ENCODE assay signal across 17 cellular contexts in the genomic region with DNA sequence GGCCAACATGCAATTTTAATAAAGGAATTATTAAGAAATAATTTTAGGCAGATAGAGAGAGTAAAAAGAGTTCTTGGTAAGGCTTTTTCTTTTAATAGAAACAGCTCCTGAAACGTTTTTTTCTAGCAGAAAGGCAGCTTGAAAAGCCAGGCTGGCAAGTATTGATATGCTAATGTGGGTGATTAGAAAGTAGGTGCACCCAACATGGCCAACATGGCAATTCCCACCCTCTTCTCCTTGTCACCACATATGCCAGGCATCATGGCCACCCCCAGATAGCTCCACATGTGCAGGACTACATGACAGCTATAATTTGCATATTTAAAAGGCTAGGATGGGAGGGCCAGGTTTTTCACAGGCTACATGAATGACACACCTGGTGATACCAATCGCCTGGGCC.
A peak's percentile ranks its signal among the peaks of the same experiment; 100 is the strongest.
DNase-seq lines count a peak whose midpoint lies in the region; ATAC-seq and TF ChIP-seq lines count a peak whose summit lies in the region.
"Had no signal": no experiment of that assay in that cellular context is flagged by ENCODE, and none has a peak within 500 bp of the region (broad histone marks: within the 10 kb centered on the region; RNA-seq: fewer than 3 reads in every experiment).

No MANE protein-coding gene starts in this region.

- no peaks in the 10 kb centered on the region for H3K36me3 Mint-ChIP-seq in WTC11
- H3K36me3 Mint-ChIP-seq: CD8-positive, alpha-beta T cell had no signal

- 0 out of 2 replicates have a peak, but pooled peaks have one; percentile 7 for ATAC-seq in WTC11
- ATAC-seq: CD8-positive, alpha-beta T cell had no signal

- H3K27me3 ChIP-seq in colonic mucosa = no peaks in the 10 kb centered on the region
- H3K27me3 ChIP-seq: BLaER1 treated with 17β-estradiol and CSF1 and Interleukin-3, amounts not matched to agents 10 nM and 100 nM had no signal

- H3K4me1 Mint-ChIP-seq in WTC11 = peaks cover 66% of the 10 kb centered on the region

- H3K9me3 ChIP-seq in colonic mucosa = no peaks in the 10 kb centered on the region
- H3K9me3 ChIP-seq: BLaER1 treated with 17β-estradiol and CSF1 and Interleukin-3, amounts not matched to agents 10 nM and 100 nM; HAP-1 had no signal

- DNase-seq in NCI-H146 (lab: John Stamatoyannopoulos, UW) = peak; percentile 11
- no peak for DNase-seq in NCI-H146 treated with DMSO at 0.1 percent for 48 hours (lab: John Stamatoyannopoulos, UW; ENCODE audit: unreplicated experiment)
- DNase-seq in NCI-H526 (lab: John Stamatoyannopoulos, UW) = peak; percentile 65 to 80
- no peak for DNase-seq in WTC11 (ENCODE audit: low spot score)
- no peak for DNase-seq in A172 (ENCODE audit: low spot score)
- no peak for DNase-seq in colonic mucosa
- DNase-seq in NCI-H1417 (lab: John Stamatoyannopoulos, UW) = no peak
- DNase-seq: 8988T; Calu3; CD8-positive, alpha-beta T cell; GDM1; GOT3; KG1 had no signal

- TF ChIP-seq CTCF in WTC11 (IDR thresholded peaks at IDR 0.05) (no peak), colonic mucosa (IDR thresholded peaks at IDR 0.05) (no peak)

- H3K4me1 ChIP-seq in colonic mucosa = no peaks in the 10 kb centered on the region

- no peak overlapping the region for H3K9ac ChIP-seq in colonic mucosa (ENCODE audit: low read depth in 2 of 2, low read length in 2 of 2)
- H3K9ac ChIP-seq: BLaER1 treated with 17β-estradiol and CSF1 and Interleukin-3, amounts not matched to agents 10 nM and 100 nM had no signal

- POLR2A ChIA-PET in WTC11 (lab: Charles Lee) = interaction anchor here (0.6 kb wide), 1 partner anchor 469 kb away, joined by 4 read pairs; no protein-coding TSS in a partner anchor

- H3K27ac ChIP-seq in colonic mucosa = no peak overlapping the region
- H3K27ac ChIP-seq: HL-60 had no signal

- no peaks in the 10 kb centered on the region for H3K27me3 Mint-ChIP-seq in WTC11 (ENCODE audit: low read depth)
- H3K27me3 Mint-ChIP-seq: B cell had no signal

- H3K36me3 ChIP-seq in colonic mucosa = no peaks in the 10 kb centered on the region
- H3K36me3 ChIP-seq: BLaER1 treated with 17β-estradiol and CSF1 and Interleukin-3, amounts not matched to agents 10 nM and 100 nM; HAP-1 had no signal

- H3K9me3 Mint-ChIP-seq in WTC11 = no peaks in the 10 kb centered on the region
- H3K9me3 Mint-ChIP-seq: CD8-positive, alpha-beta T cell had no signal

- intact Hi-C loops in colonic mucosa (cut with DNase I) = no loop called here

- CTCF ChIA-PET in WTC11 (lab: Charles Lee) = interaction anchor here (0.6 to 3.1 kb wide), 6 partner anchors 10 to 321 kb away, joined by 4 to 19 read pairs (median 6); no protein-coding TSS in a partner anchor

- H3K4me3 ChIP-seq in colonic mucosa = no peak overlapping the region
- H3K4me3 ChIP-seq: BLaER1 treated with 17β-estradiol and CSF1 and Interleukin-3, amounts not matched to agents 10 nM and 100 nM; HAP-1 had no signal

- peak overlapping the region; percentile 10 for H3K27ac Mint-ChIP-seq in WTC11
- H3K27ac Mint-ChIP-seq: B cell; CD8-positive, alpha-beta T cell had no signal

- no peak overlapping the region for H3K4me3 Mint-ChIP-seq in WTC11
- H3K4me3 Mint-ChIP-seq: B cell; CD8-positive, alpha-beta T cell had no signal

TF ChIP-seq in WTC11, 78 proteins besides CTCF, POLR2A, EP300 and RAD21:
- TF ChIP-seq, protein P1, sequence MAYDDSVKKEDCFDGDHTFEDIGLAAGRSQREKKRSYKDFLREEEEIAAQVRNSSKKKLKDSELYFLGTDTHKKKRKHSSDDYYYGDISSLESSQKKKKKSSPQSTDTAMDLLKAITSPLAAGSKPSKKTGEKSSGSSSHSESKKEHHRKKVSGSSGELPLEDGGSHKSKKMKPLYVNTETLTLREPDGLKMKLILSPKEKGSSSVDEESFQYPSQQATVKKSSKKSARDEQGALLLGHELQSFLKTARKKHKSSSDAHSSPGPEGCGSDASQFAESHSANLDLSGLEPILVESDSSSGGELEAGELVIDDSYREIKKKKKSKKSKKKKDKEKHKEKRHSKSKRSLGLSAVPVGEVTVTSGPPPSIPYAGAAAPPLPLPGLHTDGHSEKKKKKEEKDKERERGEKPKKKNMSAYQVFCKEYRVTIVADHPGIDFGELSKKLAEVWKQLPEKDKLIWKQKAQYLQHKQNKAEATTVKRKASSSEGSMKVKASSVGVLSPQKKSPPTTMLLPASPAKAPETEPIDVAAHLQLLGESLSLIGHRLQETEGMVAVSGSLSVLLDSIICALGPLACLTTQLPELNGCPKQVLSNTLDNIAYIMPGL (CRISPR knock-in tag; IDR thresholded peaks at IDR 0.05) = no peak
- TF ChIP-seq ZNF423 (CRISPR knock-in tag; IDR thresholded peaks at IDR 0.05) (peak; percentile 18; the same call in 1 of the 2 replicates), ESRRA (CRISPR knock-in tag; IDR thresholded peaks at IDR 0.05; ENCODE audit: borderline replicate concordance) (no peak)
- TF ChIP-seq, protein P2, sequence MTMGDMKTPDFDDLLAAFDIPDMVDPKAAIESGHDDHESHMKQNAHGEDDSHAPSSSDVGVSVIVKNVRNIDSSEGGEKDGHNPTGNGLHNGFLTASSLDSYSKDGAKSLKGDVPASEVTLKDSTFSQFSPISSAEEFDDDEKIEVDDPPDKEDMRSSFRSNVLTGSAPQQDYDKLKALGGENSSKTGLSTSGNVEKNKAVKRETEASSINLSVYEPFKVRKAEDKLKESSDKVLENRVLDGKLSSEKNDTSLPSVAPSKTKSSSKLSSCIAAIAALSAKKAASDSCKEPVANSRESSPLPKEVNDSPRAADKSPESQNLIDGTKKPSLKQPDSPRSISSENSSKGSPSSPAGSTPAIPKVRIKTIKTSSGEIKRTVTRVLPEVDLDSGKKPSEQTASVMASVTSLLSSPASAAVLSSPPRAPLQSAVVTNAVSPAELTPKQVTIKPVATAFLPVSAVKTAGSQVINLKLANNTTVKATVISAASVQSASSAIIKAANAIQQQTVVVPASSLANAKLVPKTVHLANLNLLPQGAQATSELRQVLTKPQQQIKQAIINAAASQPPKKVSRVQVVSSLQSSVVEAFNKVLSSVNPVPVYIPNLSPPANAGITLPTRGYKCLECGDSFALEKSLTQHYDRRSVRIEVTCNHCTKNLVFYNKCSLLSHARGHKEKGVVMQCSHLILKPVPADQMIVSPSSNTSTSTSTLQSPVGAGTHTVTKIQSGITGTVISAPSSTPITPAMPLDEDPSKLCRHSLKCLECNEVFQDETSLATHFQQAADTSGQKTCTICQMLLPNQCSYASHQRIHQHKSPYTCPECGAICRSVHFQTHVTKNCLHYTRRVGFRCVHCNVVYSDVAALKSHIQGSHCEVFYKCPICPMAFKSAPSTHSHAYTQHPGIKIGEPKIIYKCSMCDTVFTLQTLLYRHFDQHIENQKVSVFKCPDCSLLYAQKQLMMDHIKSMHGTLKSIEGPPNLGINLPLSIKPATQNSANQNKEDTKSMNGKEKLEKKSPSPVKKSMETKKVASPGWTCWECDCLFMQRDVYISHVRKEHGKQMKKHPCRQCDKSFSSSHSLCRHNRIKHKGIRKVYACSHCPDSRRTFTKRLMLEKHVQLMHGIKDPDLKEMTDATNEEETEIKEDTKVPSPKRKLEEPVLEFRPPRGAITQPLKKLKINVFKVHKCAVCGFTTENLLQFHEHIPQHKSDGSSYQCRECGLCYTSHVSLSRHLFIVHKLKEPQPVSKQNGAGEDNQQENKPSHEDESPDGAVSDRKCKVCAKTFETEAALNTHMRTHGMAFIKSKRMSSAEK (CRISPR knock-in tag; IDR thresholded peaks at IDR 0.05; ENCODE audit: borderline replicate concordance) = no peak
- TF ChIP-seq, protein P3, sequence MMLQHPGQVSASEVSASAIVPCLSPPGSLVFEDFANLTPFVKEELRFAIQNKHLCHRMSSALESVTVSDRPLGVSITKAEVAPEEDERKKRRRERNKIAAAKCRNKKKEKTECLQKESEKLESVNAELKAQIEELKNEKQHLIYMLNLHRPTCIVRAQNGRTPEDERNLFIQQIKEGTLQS (CRISPR knock-in tag; conservative IDR thresholded peaks at IDR 0.05) = no peak

Comparison
In these comparisons a context has a peak if more than half of its experiments do, and no peak if none do; other contexts are left out.
1. DNase-seq: peak in NCI-H146 (single experiment) and NCI-H526 (2 of 2); none in NCI-H146 treated with DMSO at 0.1 percent for 48 hours (single experiment), WTC11 (single experiment), A172 (single experiment), colonic mucosa (single experiment) and NCI-H1417 (0 of 3).